1 cellular context compared by ENCODE assay signal in genomic region chr2:105736145-105736544, GRCh38.
TF ChIP-seq lines count a peak whose summit lies in the region.

No MANE protein-coding gene starts in this region.

TF ChIP-seq in WTC11, 78 proteins besides CTCF, POLR2A, EP300 and RAD21:
- no peak for TF ChIP-seq SMAD3 (CRISPR knock-in tag; IDR thresholded peaks at IDR 0.05; ENCODE audit: borderline replicate concordance)
- no peak for TF ChIP-seq FOXP1 (CRISPR knock-in tag; IDR thresholded peaks at IDR 0.05; ENCODE audit: borderline replicate concordance)
TF ChIP-seq in WTC11: peak in this region for 0.
